In the genomic region with DNA sequence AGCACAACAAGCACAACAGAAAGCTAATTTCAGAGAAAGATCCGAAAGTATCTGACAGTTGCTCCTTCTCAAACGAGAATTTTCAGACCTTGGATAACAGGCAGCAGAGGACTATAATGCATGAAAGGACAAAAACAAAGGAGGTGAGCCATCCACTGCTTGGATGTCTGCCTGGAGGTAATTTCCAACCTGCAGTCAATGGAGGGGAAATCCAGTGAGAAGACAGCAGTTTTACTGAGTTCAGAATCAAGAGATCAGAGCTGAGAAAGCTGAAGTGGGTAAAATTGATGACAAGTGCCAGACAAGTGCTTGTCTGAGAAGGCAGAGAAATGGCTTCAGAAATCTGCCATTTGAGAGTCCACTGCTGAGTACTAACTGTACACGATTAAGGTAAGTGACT, we compare ENCODE assay signal across 1 cellular context.
TF ChIP-seq lines count a peak whose summit lies in the region.

No MANE protein-coding gene starts in this region.

TF ChIP-seq in WTC11, 78 proteins besides CTCF, POLR2A, EP300 and RAD21:
- TF ChIP-seq SMAD4 (CRISPR knock-in tag; IDR thresholded peaks at IDR 0.05), result no peak
- no peak for TF ChIP-seq CBFB (CRISPR knock-in tag; IDR thresholded peaks at IDR 0.05; ENCODE audit: low read depth)
- TF ChIP-seq, protein P1, sequence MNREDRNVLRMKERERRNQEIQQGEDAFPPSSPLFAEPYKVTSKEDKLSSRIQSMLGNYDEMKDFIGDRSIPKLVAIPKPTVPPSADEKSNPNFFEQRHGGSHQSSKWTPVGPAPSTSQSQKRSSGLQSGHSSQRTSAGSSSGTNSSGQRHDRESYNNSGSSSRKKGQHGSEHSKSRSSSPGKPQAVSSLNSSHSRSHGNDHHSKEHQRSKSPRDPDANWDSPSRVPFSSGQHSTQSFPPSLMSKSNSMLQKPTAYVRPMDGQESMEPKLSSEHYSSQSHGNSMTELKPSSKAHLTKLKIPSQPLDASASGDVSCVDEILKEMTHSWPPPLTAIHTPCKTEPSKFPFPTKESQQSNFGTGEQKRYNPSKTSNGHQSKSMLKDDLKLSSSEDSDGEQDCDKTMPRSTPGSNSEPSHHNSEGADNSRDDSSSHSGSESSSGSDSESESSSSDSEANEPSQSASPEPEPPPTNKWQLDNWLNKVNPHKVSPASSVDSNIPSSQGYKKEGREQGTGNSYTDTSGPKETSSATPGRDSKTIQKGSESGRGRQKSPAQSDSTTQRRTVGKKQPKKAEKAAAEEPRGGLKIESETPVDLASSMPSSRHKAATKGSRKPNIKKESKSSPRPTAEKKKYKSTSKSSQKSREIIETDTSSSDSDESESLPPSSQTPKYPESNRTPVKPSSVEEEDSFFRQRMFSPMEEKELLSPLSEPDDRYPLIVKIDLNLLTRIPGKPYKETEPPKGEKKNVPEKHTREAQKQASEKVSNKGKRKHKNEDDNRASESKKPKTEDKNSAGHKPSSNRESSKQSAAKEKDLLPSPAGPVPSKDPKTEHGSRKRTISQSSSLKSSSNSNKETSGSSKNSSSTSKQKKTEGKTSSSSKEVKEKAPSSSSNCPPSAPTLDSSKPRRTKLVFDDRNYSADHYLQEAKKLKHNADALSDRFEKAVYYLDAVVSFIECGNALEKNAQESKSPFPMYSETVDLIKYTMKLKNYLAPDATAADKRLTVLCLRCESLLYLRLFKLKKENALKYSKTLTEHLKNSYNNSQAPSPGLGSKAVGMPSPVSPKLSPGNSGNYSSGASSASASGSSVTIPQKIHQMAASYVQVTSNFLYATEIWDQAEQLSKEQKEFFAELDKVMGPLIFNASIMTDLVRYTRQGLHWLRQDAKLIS (CRISPR knock-in tag; IDR thresholded peaks at IDR 0.05; ENCODE audit: borderline replicate concordance), result no peak
- TF ChIP-seq NR1H2 (CRISPR knock-in tag; IDR thresholded peaks at IDR 0.05), result no peak
- TF ChIP-seq TP53 (CRISPR knock-in tag; IDR thresholded peaks at IDR 0.05), result no peak
- TF ChIP-seq, protein P2, sequence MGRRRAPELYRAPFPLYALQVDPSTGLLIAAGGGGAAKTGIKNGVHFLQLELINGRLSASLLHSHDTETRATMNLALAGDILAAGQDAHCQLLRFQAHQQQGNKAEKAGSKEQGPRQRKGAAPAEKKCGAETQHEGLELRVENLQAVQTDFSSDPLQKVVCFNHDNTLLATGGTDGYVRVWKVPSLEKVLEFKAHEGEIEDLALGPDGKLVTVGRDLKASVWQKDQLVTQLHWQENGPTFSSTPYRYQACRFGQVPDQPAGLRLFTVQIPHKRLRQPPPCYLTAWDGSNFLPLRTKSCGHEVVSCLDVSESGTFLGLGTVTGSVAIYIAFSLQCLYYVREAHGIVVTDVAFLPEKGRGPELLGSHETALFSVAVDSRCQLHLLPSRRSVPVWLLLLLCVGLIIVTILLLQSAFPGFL (CRISPR knock-in tag; IDR thresholded peaks at IDR 0.05; ENCODE audit: borderline replicate concordance), result no peak
- TF ChIP-seq NR2C2 (CRISPR knock-in tag; IDR thresholded peaks at IDR 0.05), result no peak
- no peak for TF ChIP-seq IRF2 (CRISPR knock-in tag; IDR thresholded peaks at IDR 0.05; ENCODE audit: borderline replicate concordance, low read depth)
- TF ChIP-seq EMX1 (CRISPR knock-in tag; IDR thresholded peaks at IDR 0.05), result no peak
- TF ChIP-seq ZNF263 (CRISPR knock-in tag; IDR thresholded peaks at IDR 0.05; ENCODE audit: low read depth), result no peak
- TF ChIP-seq, protein P3, sequence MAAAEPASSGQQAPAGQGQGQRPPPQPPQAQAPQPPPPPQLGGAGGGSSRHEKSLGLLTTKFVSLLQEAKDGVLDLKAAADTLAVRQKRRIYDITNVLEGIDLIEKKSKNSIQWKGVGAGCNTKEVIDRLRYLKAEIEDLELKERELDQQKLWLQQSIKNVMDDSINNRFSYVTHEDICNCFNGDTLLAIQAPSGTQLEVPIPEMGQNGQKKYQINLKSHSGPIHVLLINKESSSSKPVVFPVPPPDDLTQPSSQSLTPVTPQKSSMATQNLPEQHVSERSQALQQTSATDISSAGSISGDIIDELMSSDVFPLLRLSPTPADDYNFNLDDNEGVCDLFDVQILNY (CRISPR knock-in tag; IDR thresholded peaks at IDR 0.05), result no peak
- TF ChIP-seq, protein P4, sequence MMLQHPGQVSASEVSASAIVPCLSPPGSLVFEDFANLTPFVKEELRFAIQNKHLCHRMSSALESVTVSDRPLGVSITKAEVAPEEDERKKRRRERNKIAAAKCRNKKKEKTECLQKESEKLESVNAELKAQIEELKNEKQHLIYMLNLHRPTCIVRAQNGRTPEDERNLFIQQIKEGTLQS (CRISPR knock-in tag; conservative IDR thresholded peaks at IDR 0.05), result no peak
- TF ChIP-seq ATF1 (CRISPR knock-in tag; IDR thresholded peaks at IDR 0.05), result no peak
- no peak for TF ChIP-seq ZNF138 (CRISPR knock-in tag; conservative IDR thresholded peaks at IDR 0.05)
- TF ChIP-seq JAZF1 (CRISPR knock-in tag; IDR thresholded peaks at IDR 0.05), result no peak
